Comparison of ENCODE assay signal across 1 cellular context in the genomic region with DNA sequence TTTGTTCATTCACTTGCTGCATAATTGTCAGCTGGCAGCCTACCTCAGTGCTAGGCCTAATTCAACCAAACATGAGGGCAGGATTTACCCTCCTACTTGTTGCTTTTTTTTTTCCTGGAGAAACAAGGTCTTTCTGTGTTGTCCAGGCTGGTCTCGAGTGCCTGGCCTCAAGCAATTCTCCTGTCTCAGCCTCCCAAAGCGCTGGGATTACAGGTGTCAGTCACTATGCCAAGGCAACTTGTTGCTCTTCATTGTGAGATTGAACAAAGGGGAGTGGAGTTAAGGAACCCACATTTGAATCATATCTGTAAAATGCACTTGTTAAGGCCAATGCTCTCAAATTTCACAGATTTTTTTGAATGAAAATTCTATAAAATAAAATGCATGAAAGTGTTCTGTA.
"Had no signal": no experiment of that assay in that cellular context is flagged by ENCODE, and none has a peak within 500 bp of the region (broad histone marks: within the 10 kb centered on the region; RNA-seq: fewer than 3 reads in every experiment).

No MANE protein-coding gene starts in this region.

- H3K36me3 ChIP-seq: MG63 had no signal

- H3K9me3 ChIP-seq: MG63 had no signal

- H3K4me3 ChIP-seq: MG63 had no signal
